Comparison of ENCODE assay signal across 13 cellular contexts in genomic region chr1:3350441-3351261, GRCh38.
DNase-seq lines count a peak whose midpoint lies in the region; ATAC-seq, FAIRE-seq and TF ChIP-seq lines count a peak whose summit lies in the region.
"Had no signal": no experiment of that assay in that cellular context is flagged by ENCODE, and none has a peak within 500 bp of the region (broad histone marks: within the 10 kb centered on the region; RNA-seq: fewer than 3 reads in every experiment).

No MANE protein-coding gene starts in this region.

- ATAC-seq in A549 = peak; percentile 11 to 37; a peak in 3 of 6 replicates
- peak in 3 of 4 donors; percentile 11 to 17 (median 13) for ATAC-seq in pancreas
- ATAC-seq in GM19324 (IDR thresholded peaks at IDR 0.05; ENCODE audit: low FRiP score, unreplicated experiment) = no peak

- no peak overlapping the region for H3K27ac ChIP-seq in A549
- peak overlapping the region; percentile 99 for H3K27ac ChIP-seq in cardiac muscle cell
- H3K27ac ChIP-seq in pancreas = peak overlapping the region; percentile 37 to 65 (median 60)
- H3K27ac ChIP-seq in PC-9 = no peak overlapping the region

- no peak overlapping the region for H3K4me3 Mint-ChIP-seq in type B pancreatic cell

- no peak for TF ChIP-seq POLR2A in A549 (IDR thresholded peaks at IDR 0.05; ENCODE audit: low read length)

- H3K4me1 ChIP-seq in A549 = no peaks in the 10 kb centered on the region
- peaks cover 86% of the 10 kb centered on the region for H3K4me1 ChIP-seq in cardiac muscle cell (ENCODE audit: low read depth)
- peaks cover 0 to 10% (median 4%) of the 10 kb centered on the region in 3 donors for H3K4me1 ChIP-seq in pancreas
- no peaks in the 10 kb centered on the region for H3K4me1 ChIP-seq in PC-9 (replicated peaks; ENCODE audit: insufficient read depth)

- DNase-seq in A549 (ENCODE audit: low read depth in 1 of 2, low spot score in 1 of 2) (peak in 1 of 2 experiments; percentile 3), astrocyte of the spinal cord (ENCODE audit: low read depth, low spot score) (peak; percentile 37), cardiac muscle cell (ENCODE audit: low read depth in 1 of 2, low spot score in 1 of 2) (peak in 1 of 2 donors; percentile 72), pancreas (no peak), PC-9 (no peak), retina (no peak), type B pancreatic cell (ENCODE audit: extremely low spot score, unreplicated experiment) (no peak)
- DNase-seq: activated CD4-positive, alpha-beta T cell treated with anti-CD3 and anti-CD28 coated beads for 48 hours; activated effector memory CD4-positive, alpha-beta T cell treated with anti-CD3 and anti-CD28 coated beads, Interleukin-2, amount 50 U/mL, for 16 hours; dermis blood vessel endothelial cell; NCI-H1048; stimulated activated CD8-positive, alpha-beta memory T cell treated with anti-CD3 and anti-CD28 coated beads, Interleukin-4, amount 100 ng/mL, for 48 hours had no signal

- H3K4me3 ChIP-seq in A549 (no peak overlapping the region), astrocyte of the spinal cord (ENCODE audit: low read depth, low read length) (no peak overlapping the region), cardiac muscle cell (no peak overlapping the region), pancreas (no peak overlapping the region), PC-9 (no peak overlapping the region)

- CTCF ChIA-PET in A549 (lab: Yijun Ruan, JAX) = interaction anchor here (1.6 to 2.2 kb wide), 2 partner anchors 11 to 73 kb away, joined by 5 to 7 read pairs; no protein-coding TSS in a partner anchor
- CTCF ChIA-PET in PC-9 (lab: Charles Lee) = no interaction called here

- H3K9me3 ChIP-seq in A549 (no peaks in the 10 kb centered on the region), cardiac muscle cell (ENCODE audit: low read depth) (no peaks in the 10 kb centered on the region), pancreas (no peaks in the 10 kb centered on the region), PC-9 (ENCODE audit: insufficient read depth, low read depth) (no peaks in the 10 kb centered on the region)

- H3K36me3 ChIP-seq in cardiac muscle cell (no peaks in the 10 kb centered on the region), pancreas (no peaks in the 10 kb centered on the region), PC-9 (ENCODE audit: low read depth) (no peaks in the 10 kb centered on the region)

- no peak overlapping the region for H2AFZ ChIP-seq in PC-9

- H3K36me3 Mint-ChIP-seq in type B pancreatic cell = no peaks in the 10 kb centered on the region

- H3K4me2 ChIP-seq in A549 = no peak overlapping the region
- H3K4me2 ChIP-seq in PC-9 = no peak overlapping the region

- no peaks in the 10 kb centered on the region for H3K9me2 ChIP-seq in PC-9 (ENCODE audit: insufficient read depth)

- no peaks in the 10 kb centered on the region for H3F3A ChIP-seq in PC-9 (ENCODE audit: insufficient read depth, low read depth)

- peaks cover 8% of the 10 kb centered on the region for H3K27me3 Mint-ChIP-seq in type B pancreatic cell

- no peak for FAIRE-seq in A549 (lab: Jason Lieb, UNC)
- FAIRE-seq in pancreas (lab: Jason Lieb, UNC) = no peak

- H3K27me3 ChIP-seq in cardiac muscle cell (no peaks in the 10 kb centered on the region), pancreas (no peaks in the 10 kb centered on the region), PC-9 (ENCODE audit: insufficient read depth, low read depth) (peaks cover 98% of the 10 kb centered on the region)

- H3K27ac Mint-ChIP-seq in type B pancreatic cell = no peak overlapping the region

- POLR2A ChIA-PET in A549 (lab: Yijun Ruan, JAX) = no interaction called here
- POLR2A ChIA-PET in PC-9 (lab: Charles Lee; ENCODE audit: unreplicated experiment) = no interaction called here

- no peaks in the 10 kb centered on the region for H3K9me3 Mint-ChIP-seq in type B pancreatic cell

- TF ChIP-seq CTCF in A549 (IDR thresholded peaks at IDR 0.05) (no peak), astrocyte of the spinal cord (IDR thresholded peaks at IDR 0.05; ENCODE audit: low read depth, low read length) (peak; percentile 19), cardiac muscle cell (IDR thresholded peaks at IDR 0.05; ENCODE audit: low read depth, low read length) (no peak), pancreas (IDR thresholded peaks at IDR 0.05) (no peak), PC-9 (conservative IDR thresholded peaks at IDR 0.05) (no peak), type B pancreatic cell (conservative IDR thresholded peaks at IDR 0.05) (no peak)

- intact Hi-C loops in pancreas (cut with DNase I) = no loop called here
- intact Hi-C loops in PC-9 (cut with micrococcal nuclease; ENCODE audit: unreplicated experiment) = no loop called here

- BruUV-seq in PC-9 (replicated peaks; lab: Mats Ljungman, UMichigan) = no TSS peak

- 50% methylated on average over 10 of the region's 20 CpGs for WGBS in A549 (ENCODE audit: missing lambda C conversion rate)
- WGBS in pancreas, 2 donors = 63 to 68% methylated on average over 20 of the region's 20 CpGs

- no peaks in the 10 kb centered on the region for H4K20me1 ChIP-seq in PC-9 (ENCODE audit: insufficient read depth)

- no peaks in the 10 kb centered on the region for H3K79me2 ChIP-seq in PC-9 (ENCODE audit: low read depth)

- no peak for TF ChIP-seq EP300 in A549 (IDR thresholded peaks at IDR 0.05)

- peaks cover 13% of the 10 kb centered on the region for H3K4me1 Mint-ChIP-seq in type B pancreatic cell (ENCODE audit: unreplicated experiment)

- no peak for TF ChIP-seq RAD21 in A549 (conservative IDR thresholded peaks at IDR 0.05 in 1 of 2, IDR thresholded peaks at IDR 0.05 in 1 of 2)

- in situ Hi-C loops in astrocyte of the spinal cord (cut with HindIII; ENCODE audit: low sequenced_read_pairs) = no loop called here

TF ChIP-seq in A549, 52 proteins besides CTCF, POLR2A, EP300 and RAD21:
- TF ChIP-seq MYC (IDR thresholded peaks at IDR 0.05; ENCODE audit: borderline replicate concordance, low read length) (no peak), NFE2L2 (conservative IDR thresholded peaks at IDR 0.05; ENCODE audit: low read length) (no peak), FOSB (CRISPR knock-in tag; IDR thresholded peaks at IDR 0.05) (no peak), RNF2 (IDR thresholded peaks at IDR 0.05; ENCODE audit: borderline replicate concordance, low read depth) (no peak), SREBF2 (IDR thresholded peaks at IDR 0.05) (no peak), ELK1 (IDR thresholded peaks at IDR 0.05; ENCODE audit: low read depth, low read length) (no peak), ZSCAN20 (CRISPR knock-in tag; IDR thresholded peaks at IDR 0.05) (no peak), CHD4 (IDR thresholded peaks at IDR 0.05; ENCODE audit: borderline replicate concordance) (no peak), FOXS1 (CRISPR knock-in tag; IDR thresholded peaks at IDR 0.05) (no peak)

Comparison
In these comparisons a context has a peak if more than half of its experiments do, and no peak if none do; other contexts are left out.
1. H3K27ac ChIP-seq: peak in cardiac muscle cell (single experiment) and pancreas (4 of 4); none in A549 (0 of 2) and PC-9 (single experiment).